Comparison of ENCODE assay signal across 8 cellular contexts in the genomic region with DNA sequence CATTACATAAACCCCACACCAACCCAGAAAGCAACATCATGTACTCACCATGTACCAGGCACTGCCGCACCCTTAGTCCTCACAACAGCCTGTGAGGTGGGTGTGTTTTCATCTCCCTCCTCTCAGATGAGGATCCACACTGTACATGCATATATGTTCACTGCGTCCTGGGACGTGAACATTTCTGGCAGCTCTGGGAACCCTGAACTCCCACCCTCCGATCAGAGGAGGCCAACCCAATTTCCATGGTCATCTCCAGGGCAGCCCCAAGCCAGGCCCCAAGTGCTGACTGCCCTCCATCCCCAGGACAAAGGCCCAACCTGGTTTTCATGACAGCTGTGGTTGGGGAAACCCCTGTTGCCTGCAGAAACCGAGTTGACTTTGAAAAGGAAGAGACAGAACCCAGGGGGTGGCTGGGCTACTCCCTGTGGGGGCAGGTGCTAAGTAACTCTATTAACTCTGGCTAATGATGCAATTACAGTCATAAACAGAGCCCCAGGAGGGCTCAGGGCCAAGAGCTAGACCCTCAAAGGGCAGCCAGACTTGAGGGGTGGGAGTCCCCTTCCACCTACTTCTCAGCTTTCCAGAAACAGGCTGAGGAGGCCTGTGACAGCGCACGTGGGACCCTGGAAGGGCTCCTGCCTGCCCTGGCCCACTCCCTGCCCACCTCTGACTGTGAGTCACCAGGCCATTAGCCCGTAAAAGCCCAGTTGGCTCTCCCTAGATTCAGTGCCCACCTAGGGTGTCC.
A peak's percentile ranks its signal among the peaks of the same experiment; 100 is the strongest.
DNase-seq lines count a peak whose midpoint lies in the region; ATAC-seq and TF ChIP-seq lines count a peak whose summit lies in the region.

No MANE protein-coding gene starts in this region.

- H3K27me3 Mint-ChIP-seq in T-helper 1 cell treated with Interleukin-12 subunit alpha and Interleukin-12 subunit beta and Interleukin-4 antibody, amounts not matched to agents 30 μg/mL and 1 μg/mL, for 36 hours (ENCODE audit: low read depth) = no peaks in the 10 kb centered on the region

- DNase-seq in brain microvascular endothelial cell (no peak), substantia nigra (lab: John Stamatoyannopoulos, UW) (peak in 14 of 49 donors; percentile 18 to 67 (median 40)), HEK293T (ENCODE audit: extremely low spot score) (no peak), DMS79 treated with DMSO at 0.1 percent for 48 hours (lab: John Stamatoyannopoulos, UW) (no peak)

- TF ChIP-seq CTCF in brain microvascular endothelial cell (IDR thresholded peaks at IDR 0.05; ENCODE audit: low read depth, low read length, missing control alignments) = no peak

- peak overlapping the region; percentile 81 for H3K27ac Mint-ChIP-seq in T-helper 1 cell treated with Interleukin-12 subunit alpha and Interleukin-12 subunit beta and Interleukin-4 antibody, amounts not matched to agents 30 μg/mL and 1 μg/mL, for 36 hours

- peaks cover 1% of the 10 kb centered on the region for H3K36me3 Mint-ChIP-seq in T-helper 1 cell treated with Interleukin-12 subunit alpha and Interleukin-12 subunit beta and Interleukin-4 antibody, amounts not matched to agents 30 μg/mL and 1 μg/mL, for 36 hours (ENCODE audit: low read depth)

- no peaks in the 10 kb centered on the region for H3K9me3 ChIP-seq in muscle layer of colon (ENCODE audit: low read length)

- peaks cover 43% of the 10 kb centered on the region for H3K4me1 ChIP-seq in muscle layer of colon (ENCODE audit: insufficient read depth, low read length)

- H3K9ac ChIP-seq in muscle layer of colon (ENCODE audit: low read length) = peak overlapping the region; percentile 53

- POLR2A ChIA-PET in HEK293T (lab: Yijun Ruan, JAX) = interaction anchor here (1.3 to 2.2 kb wide), 2 partner anchors 27 to 54 kb away, joined by 4 to 14 read pairs; a partner anchor contains a TSS

- no peaks in the 10 kb centered on the region for H3K9me3 Mint-ChIP-seq in T-helper 1 cell treated with Interleukin-12 subunit alpha and Interleukin-12 subunit beta and Interleukin-4 antibody, amounts not matched to agents 30 μg/mL and 1 μg/mL, for 36 hours

- peak overlapping the region; percentile 62 for H3K4me3 Mint-ChIP-seq in T-helper 1 cell treated with Interleukin-12 subunit alpha and Interleukin-12 subunit beta and Interleukin-4 antibody, amounts not matched to agents 30 μg/mL and 1 μg/mL, for 36 hours

- in situ Hi-C loops in brain microvascular endothelial cell (cut with HindIII; ENCODE audit: low pct_ligation_motif_present, low sequenced_read_pairs) = no loop called here

- H3K27ac ChIP-seq in brain microvascular endothelial cell (no peak overlapping the region), muscle layer of colon (ENCODE audit: low read depth, low read length) (peak overlapping the region; percentile 98), substantia nigra (ENCODE audit: low read depth, low read length, poor library complexity, severe bottlenecking) (peak overlapping the region; percentile 99)

- peaks cover 30% of the 10 kb centered on the region for H3K4me1 Mint-ChIP-seq in T-helper 1 cell treated with Interleukin-12 subunit alpha and Interleukin-12 subunit beta and Interleukin-4 antibody, amounts not matched to agents 30 μg/mL and 1 μg/mL, for 36 hours (ENCODE audit: low read depth)

- peak; percentile 20 for ATAC-seq in GM18520 (IDR thresholded peaks at IDR 0.05; ENCODE audit: unreplicated experiment)
- ATAC-seq in HG02884 (IDR thresholded peaks at IDR 0.05; ENCODE audit: unreplicated experiment) = peak; percentile 33

- H3K27me3 ChIP-seq in brain microvascular endothelial cell (replicated peaks) (no peaks in the 10 kb centered on the region), muscle layer of colon (ENCODE audit: control insufficient read depth in 1 of 2, insufficient read depth in 2 of 2, low read length in 2 of 2) (no peaks in the 10 kb centered on the region)

- peak overlapping the region; percentile 73 for H3K4me3 ChIP-seq in brain microvascular endothelial cell (ENCODE audit: low read depth, low read length)
- H3K4me3 ChIP-seq in muscle layer of colon (ENCODE audit: low read depth in 1 of 2, low read length in 2 of 2) = peak overlapping the region in 1 of 2 donors; percentile 70

- CTCF ChIA-PET in HEK293T (lab: Yijun Ruan, JAX) = interaction anchor here (1.4 to 2.2 kb wide), 2 partner anchors 26 to 54 kb away, joined by 6 to 8 read pairs; a partner anchor contains a TSS

- H3K36me3 ChIP-seq in brain microvascular endothelial cell (replicated peaks) (no peaks in the 10 kb centered on the region), muscle layer of colon (ENCODE audit: insufficient read depth, low read length) (no peaks in the 10 kb centered on the region)

TF ChIP-seq in HEK293T, 16 proteins besides CTCF, POLR2A, EP300 and RAD21:
- TF ChIP-seq TARDBP (IDR thresholded peaks at IDR 0.05) = no peak
- no peak for TF ChIP-seq LEF1 (IDR thresholded peaks at IDR 0.05; ENCODE audit: borderline replicate concordance)
- no peak for TF ChIP-seq BHLHE40 (IDR thresholded peaks at IDR 0.05; ENCODE audit: borderline replicate concordance)
- no peak for TF ChIP-seq HDGF (IDR thresholded peaks at IDR 0.05; ENCODE audit: borderline replicate concordance)
- TF ChIP-seq FOXA1 (IDR thresholded peaks at IDR 0.05) = no peak
- no peak for TF ChIP-seq FOXK2 (IDR thresholded peaks at IDR 0.05)
- TF ChIP-seq FOXM1 (IDR thresholded peaks at IDR 0.05; ENCODE audit: borderline replicate concordance) = no peak
- TF ChIP-seq ARNT (IDR thresholded peaks at IDR 0.05) = no peak
- TF ChIP-seq L3MBTL2 (conservative IDR thresholded peaks at IDR 0.05) = no peak
- TF ChIP-seq CTBP1 (IDR thresholded peaks at IDR 0.05; ENCODE audit: borderline replicate concordance) = no peak
- no peak for TF ChIP-seq SUZ12 (IDR thresholded peaks at IDR 0.05)
- no peak for TF ChIP-seq SP1 (IDR thresholded peaks at IDR 0.05)
- no peak for TF ChIP-seq ELF4 (IDR thresholded peaks at IDR 0.05)
- no peak for TF ChIP-seq ZNF384 (IDR thresholded peaks at IDR 0.05)
TF ChIP-seq in HEK293T: peak in this region for 0.
